ENCODE assay signal across 10 cellular contexts in the genomic region with DNA sequence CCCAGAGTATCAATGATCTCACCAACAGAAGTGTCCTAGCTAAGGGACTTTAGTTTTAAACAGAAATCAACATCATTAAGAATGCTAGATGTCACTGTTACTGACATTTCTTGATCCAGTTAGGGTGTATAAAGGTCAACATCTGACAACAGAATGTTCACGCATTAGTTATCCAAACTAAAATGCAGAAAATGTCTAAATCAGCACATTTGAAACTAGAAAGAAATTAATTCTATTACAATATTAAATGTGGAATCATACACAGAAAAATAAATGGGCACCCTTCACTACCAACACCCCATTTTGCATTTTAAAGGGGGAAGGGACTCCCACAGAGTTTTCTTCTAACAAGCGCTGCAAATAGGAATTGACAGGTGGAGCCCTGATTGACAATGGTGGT. TPM values are rescaled to one million over a fixed set of nuclear protein-coding genes. Genes with fewer than 3 reads are reported as not detected.
"Had no signal": no experiment of that assay in that cellular context is flagged by ENCODE, and none has a peak within 500 bp of the region (broad histone marks: within the 10 kb centered on the region; RNA-seq: fewer than 3 reads in every experiment).

No MANE protein-coding gene starts in this region.

- H3K9me3 ChIP-seq: HAP-1 had no signal

- ATAC-seq: HCT116 had no signal

- H3K36me3 ChIP-seq: HAP-1 had no signal

- H3K4me3 ChIP-seq: GM23248, HAP-1 had no signal

- H3K27ac ChIP-seq: GM23248 had no signal

- H3K9ac ChIP-seq: GM23248 had no signal

- H2AFZ ChIP-seq: GM23248 had no signal

- DNase-seq: GM23248, GOT3, H7, H9, HCEC 1CT, HFFc6 had no signal

- H3K27ac Mint-ChIP-seq: H9, HFFc6 had no signal

- H3K9me3 Mint-ChIP-seq: H9 had no signal

- FAIRE-seq: H1, H54 had no signal

- H3K4me3 Mint-ChIP-seq: H9, HFFc6 had no signal

RNA-seq across cellular contexts. Expression of gene ELAVL2, which starts 24.5 kb away (rescaled TPM):
- total RNA-seq: GM23248, HFFc6 had no signal
